ENCODE assay signal across 22 cellular contexts in genomic region chr1:12461764-12462163, GRCh38.
DNase-seq lines count a peak whose midpoint lies in the region; ATAC-seq and TF ChIP-seq lines count a peak whose summit lies in the region.
"Had no signal": no experiment of that assay in that cellular context is flagged by ENCODE, and none has a peak within 500 bp of the region (broad histone marks: within the 10 kb centered on the region; RNA-seq: fewer than 3 reads in every experiment).

No MANE protein-coding gene starts in this region.

- H3K4me3 ChIP-seq in heart right ventricle: no peak overlapping the region
- H3K4me3 ChIP-seq in esophagus squamous epithelium: no peak overlapping the region
- H3K4me3 ChIP-seq in psoas muscle: no peak overlapping the region
- H3K4me3 ChIP-seq in upper lobe of right lung: no peak overlapping the region

- CTCF ChIA-PET in activated CD8-positive, alpha-beta T cell treated with anti-CD3 and anti-CD28 coated beads for 36 hours (lab: Charles Lee): interaction anchor here (1.0 to 1.7 kb wide), 2 partner anchors 11 to 14 kb away, joined by 3 to 7 read pairs; no protein-coding TSS in a partner anchor

- H3K4me3 Mint-ChIP-seq in activated CD8-positive, alpha-beta T cell treated with anti-CD3 and anti-CD28 coated beads for 36 hours: no peak overlapping the region
- H3K4me3 Mint-ChIP-seq: activated T-helper 17 cell treated with anti-CD3 and anti-CD28 coated beads, Interleukin-2, amount 50 U/mL, for 72 hours; neural crest cell had no signal

- peaks cover 12 to 87% (median 75%) of the 10 kb centered on the region in 9 donors for H3K4me1 ChIP-seq in heart right ventricle
- peaks cover 0 to 87% (median 52%) of the 10 kb centered on the region in 3 donors for H3K4me1 ChIP-seq in esophagus squamous epithelium
- H3K4me1 ChIP-seq in psoas muscle: peaks cover 58% of the 10 kb centered on the region
- peaks cover 72% of the 10 kb centered on the region for H3K4me1 ChIP-seq in upper lobe of right lung

- TF ChIP-seq CTCF in heart right ventricle (IDR thresholded peaks at IDR 0.05) (no peak), esophagus squamous epithelium (IDR thresholded peaks at IDR 0.05) (no peak), psoas muscle (IDR thresholded peaks at IDR 0.05) (no peak), upper lobe of right lung (IDR thresholded peaks at IDR 0.05) (no peak)
- TF ChIP-seq CTCF in activated CD8-positive, alpha-beta T cell treated with anti-CD3 and anti-CD28 coated beads for 36 hours (IDR thresholded peaks at IDR 0.05): no peak

- 74 to 80% methylated on average over 2 of the region's 2 CpGs for WGBS in heart right ventricle, 2 donors
- WGBS in esophagus squamous epithelium, 2 donors: 58 to 71% methylated on average over 2 of the region's 2 CpGs
- WGBS in psoas muscle, 3 donors: 85 to 87% (median 85%) methylated on average over 2 of the region's 2 CpGs

- H3K36me3 ChIP-seq in heart right ventricle (peaks cover 0 to 84% (median 7%) of the 10 kb centered on the region in 9 donors), esophagus squamous epithelium (peaks cover 0 to 86% (median 5%) of the 10 kb centered on the region in 3 donors), psoas muscle (ENCODE audit: insufficient read depth in 1 of 2, low read depth in 1 of 2) (peaks cover 0 to 5% of the 10 kb centered on the region in 2 donors), upper lobe of right lung (peaks cover 4% of the 10 kb centered on the region)

- H3K4me1 Mint-ChIP-seq in activated CD8-positive, alpha-beta T cell treated with anti-CD3 and anti-CD28 coated beads for 36 hours (ENCODE audit: low read depth): peaks cover 42% of the 10 kb centered on the region

- H3K27me3 Mint-ChIP-seq in activated CD8-positive, alpha-beta T cell treated with anti-CD3 and anti-CD28 coated beads for 36 hours: no peaks in the 10 kb centered on the region
- H3K27me3 Mint-ChIP-seq: activated T-helper 17 cell treated with anti-CD3 and anti-CD28 coated beads, Interleukin-2, amount 50 U/mL, for 72 hours had no signal

- H3K27me3 ChIP-seq in heart right ventricle (no peaks in the 10 kb centered on the region), esophagus squamous epithelium (no peaks in the 10 kb centered on the region), psoas muscle (ENCODE audit: insufficient read depth in 3 of 3, low read length in 2 of 3) (no peaks in the 10 kb centered on the region), upper lobe of right lung (no peaks in the 10 kb centered on the region)

- POLR2A ChIA-PET in activated CD8-positive, alpha-beta T cell treated with anti-CD3 and anti-CD28 coated beads for 36 hours (lab: Charles Lee): interaction anchor here (0.7 to 1.5 kb wide), 3 partner anchors 13 to 160 kb away, joined by 3 to 4 read pairs (median 3); no protein-coding TSS in a partner anchor

- intact Hi-C loops in heart right ventricle (cut with DNase I) (loop anchor here in 1 of 10 donors (5.0 kb wide), 1 partner anchor 54 kb away; no protein-coding TSS in a partner anchor), Right ventricle myocardium superior (cut with DNase I) (loop anchor here (5.0 kb wide), 1 partner anchor 141 kb away; no protein-coding TSS in a partner anchor), esophagus squamous epithelium (cut with DNase I) (no loop called here), psoas muscle (cut with DNase I) (loop anchor here in 1 of 2 donors (5.0 kb wide), 1 partner anchor 34 kb away; no protein-coding TSS in a partner anchor), upper lobe of right lung (cut with DNase I) (no loop called here)
- intact Hi-C loops in activated CD8-positive, alpha-beta T cell treated with anti-CD3 and anti-CD28 coated beads for 36 hours (cut with micrococcal nuclease): no loop called here

- no peak overlapping the region for H3K27ac Mint-ChIP-seq in activated CD8-positive, alpha-beta T cell treated with anti-CD3 and anti-CD28 coated beads for 36 hours
- H3K27ac Mint-ChIP-seq: activated T-helper 17 cell treated with anti-CD3 and anti-CD28 coated beads, Interleukin-2, amount 50 U/mL, for 72 hours had no signal

- no peak for TF ChIP-seq POLR2A in esophagus squamous epithelium (IDR thresholded peaks at IDR 0.05)

- H3K27ac ChIP-seq in heart right ventricle (peak overlapping the region; percentile 3 to 88 (median 76)), esophagus squamous epithelium (peak overlapping the region; percentile 67 to 93 (median 88)), psoas muscle (peak overlapping the region; percentile 63), upper lobe of right lung (peak overlapping the region; percentile 40)
- H3K27ac ChIP-seq: HL-60 had no signal

- ATAC-seq in heart right ventricle (no peak), Right ventricle myocardium superior (ENCODE audit: poor library complexity) (no peak), psoas muscle (no peak), upper lobe of right lung (no peak)
- no peak for ATAC-seq in activated CD8-positive, alpha-beta T cell treated with anti-CD3 and anti-CD28 coated beads for 36 hours
- ATAC-seq: activated T-helper 17 cell treated with anti-CD3 and anti-CD28 coated beads, Interleukin-2, amount 50 U/mL, for 72 hours had no signal

- peaks cover 64% of the 10 kb centered on the region for H3K36me3 Mint-ChIP-seq in activated CD8-positive, alpha-beta T cell treated with anti-CD3 and anti-CD28 coated beads for 36 hours (ENCODE audit: low read depth)

- H3K9me3 Mint-ChIP-seq in activated CD8-positive, alpha-beta T cell treated with anti-CD3 and anti-CD28 coated beads for 36 hours: no peaks in the 10 kb centered on the region
- H3K9me3 Mint-ChIP-seq: activated T-helper 17 cell treated with anti-CD3 and anti-CD28 coated beads, Interleukin-2, amount 50 U/mL, for 72 hours; neural crest cell had no signal

- no peaks in the 10 kb centered on the region for H3K9me3 ChIP-seq in heart right ventricle
- H3K9me3 ChIP-seq in esophagus squamous epithelium: no peaks in the 10 kb centered on the region
- H3K9me3 ChIP-seq in psoas muscle: no peaks in the 10 kb centered on the region
- H3K9me3 ChIP-seq in upper lobe of right lung: no peaks in the 10 kb centered on the region
- H3K9me3 ChIP-seq: SK-N-SH had no signal

- DNase-seq in heart right ventricle (no peak), Right ventricle myocardium superior (no peak), esophagus squamous epithelium (lab: John Stamatoyannopoulos, UW) (no peak), psoas muscle (no peak), upper lobe of right lung (no peak), NCI-H526 treated with DMSO at 0.1 percent for 48 hours (lab: John Stamatoyannopoulos, UW) (no peak)
- no peak for DNase-seq in activated CD8-positive, alpha-beta T cell treated with anti-CD3 and anti-CD28 coated beads for 36 hours
- DNase-seq in stimulated activated CD4-positive, alpha-beta T cell treated with anti-CD3 and anti-CD28 coated beads, Interleukin-4, amount 100 ng/mL, for 24 hours: no peak
- DNase-seq: activated CD4-positive, CD25-positive, alpha-beta regulatory T cell treated with anti-CD3 and anti-CD28 coated beads, Interleukin-2, amount 50 U/mL, for 72 hours; amniotic stem cell; C1 segment of cervical spinal cord; DMS153; MV-4-11; NCI-H2029; NCI-H510A; OCI-M1; SK-N-SH; stimulated activated CD4-positive, alpha-beta T cell treated with anti-CD3 and anti-CD28 coated beads, Interleukin-1b, Interleukin-23, amount 100 ng/mL, for 48 hours; T-helper 9 cell had no signal
